24 cellular contexts compared by ENCODE assay signal in genomic region chr13:39462906-39463305, GRCh38.
DNase-seq lines count a peak whose midpoint lies in the region; ATAC-seq, FAIRE-seq and TF ChIP-seq lines count a peak whose summit lies in the region.
"Had no signal": no experiment of that assay in that cellular context is flagged by ENCODE, and none has a peak within 500 bp of the region (broad histone marks: within the 10 kb centered on the region; RNA-seq: fewer than 3 reads in every experiment).

No MANE protein-coding gene starts in this region.

- H3K27ac ChIP-seq in left ventricle myocardium inferior (replicated peaks): peak overlapping the region; percentile 70
- H3K27ac ChIP-seq: BLaER1, GM23248, PC-9 had no signal

- H3K9me3 Mint-ChIP-seq in chondrocyte (ENCODE audit: low read depth) (no peaks in the 10 kb centered on the region), osteocyte (ENCODE audit: unreplicated experiment) (no peaks in the 10 kb centered on the region)
- H3K9me3 Mint-ChIP-seq: HFFc6 had no signal

- DNase-seq in left ventricle myocardium inferior (no peak), Right ventricle myocardium inferior (ENCODE audit: missing footprints) (no peak), chondrocyte (ENCODE audit: low spot score) (no peak), osteocyte (ENCODE audit: extremely low spot score, unreplicated experiment) (no peak), GM12892 (ENCODE audit: insufficient read length) (no peak), H4 (ENCODE audit: low spot score) (no peak)
- no peak for DNase-seq in activated CD4-positive, alpha-beta T cell treated with anti-CD3 and anti-CD28 coated beads, Interleukin-2, amount 50 U/mL, for 1 hour
- DNase-seq: CD4-positive, CD25-positive, alpha-beta regulatory T cell; HFFc6; KBM-7; MG63; NCI-H1105 treated with DMSO at 0.1 percent for 48 hours; NCI-H1930; NCI-H2107; NCI-H446; NCI-H524 treated with DMSO at 0.1 percent for 48 hours; NK-92 treated with Interleukin-12 subunit alpha and Interleukin-12 subunit beta, amount 100 ng/mL, for 24 hours; SHP77 had no signal

- H3K4me3 Mint-ChIP-seq in chondrocyte (ENCODE audit: unreplicated experiment) (no peak overlapping the region), osteocyte (ENCODE audit: unreplicated experiment) (no peak overlapping the region)
- H3K4me3 Mint-ChIP-seq: CD4-positive, CD25-positive, alpha-beta regulatory T cell; HFFc6 had no signal

- H3K27ac Mint-ChIP-seq in chondrocyte (ENCODE audit: unreplicated experiment) (peak overlapping the region; percentile 79), osteocyte (ENCODE audit: unreplicated experiment) (peak overlapping the region; percentile 37)
- H3K27ac Mint-ChIP-seq: CD4-positive, CD25-positive, alpha-beta regulatory T cell had no signal

- no peak for FAIRE-seq in GM12892 (lab: Jason Lieb, UNC)
- FAIRE-seq: A204.1, HTR-8/SVneo had no signal

- H3K27me3 Mint-ChIP-seq in chondrocyte (ENCODE audit: low read depth) (no peaks in the 10 kb centered on the region), osteocyte (ENCODE audit: unreplicated experiment) (no peaks in the 10 kb centered on the region)

- intact Hi-C loops in left ventricle myocardium inferior (cut with micrococcal nuclease) (no loop called here), Right ventricle myocardium inferior (cut with DNase I) (loop anchor here (1.0 to 5.0 kb wide), 2 partner anchors 21 to 54 kb away; no protein-coding TSS in a partner anchor)

- H3K4me3 ChIP-seq in left ventricle myocardium inferior: peak overlapping the region; percentile 26
- H3K4me3 ChIP-seq: BLaER1, GM23248, HAP-1, MG63, PC-9 had no signal

- H3K9me3 ChIP-seq in left ventricle myocardium inferior (replicated peaks): no peaks in the 10 kb centered on the region
- H3K9me3 ChIP-seq: BLaER1, HAP-1, MG63 had no signal

- no peak for TF ChIP-seq POLR2A in GM12892 (IDR thresholded peaks at IDR 0.05; ENCODE audit: low read depth, low read length)

- TF ChIP-seq CTCF in left ventricle myocardium inferior (IDR thresholded peaks at IDR 0.05; ENCODE audit: borderline replicate concordance) (no peak), chondrocyte (IDR thresholded peaks at IDR 0.05) (no peak), osteocyte (IDR thresholded peaks at IDR 0.05) (no peak)

- H3K4me1 ChIP-seq in left ventricle myocardium inferior: peaks cover 88% of the 10 kb centered on the region
- H3K4me1 ChIP-seq: BLaER1, HAP-1 had no signal

- no peak for ATAC-seq in Right ventricle myocardium inferior

- peaks cover 3% of the 10 kb centered on the region for H3K36me3 Mint-ChIP-seq in chondrocyte (ENCODE audit: low read depth)
- peaks cover 3% of the 10 kb centered on the region for H3K36me3 Mint-ChIP-seq in osteocyte (ENCODE audit: unreplicated experiment)
- H3K36me3 Mint-ChIP-seq: CD4-positive, CD25-positive, alpha-beta regulatory T cell had no signal

- no peaks in the 10 kb centered on the region for H3K36me3 ChIP-seq in left ventricle myocardium inferior
- H3K36me3 ChIP-seq: BLaER1, HAP-1 had no signal

- no peaks in the 10 kb centered on the region for H3K27me3 ChIP-seq in left ventricle myocardium inferior (ENCODE audit: low read depth)
- H3K27me3 ChIP-seq: BLaER1, MG63 had no signal

- H3K4me1 Mint-ChIP-seq in chondrocyte (ENCODE audit: low read depth): peaks cover 69% of the 10 kb centered on the region
- peaks cover 52% of the 10 kb centered on the region for H3K4me1 Mint-ChIP-seq in osteocyte (ENCODE audit: unreplicated experiment)
- H3K4me1 Mint-ChIP-seq: CD4-positive, CD25-positive, alpha-beta regulatory T cell had no signal
